In the genomic region with DNA sequence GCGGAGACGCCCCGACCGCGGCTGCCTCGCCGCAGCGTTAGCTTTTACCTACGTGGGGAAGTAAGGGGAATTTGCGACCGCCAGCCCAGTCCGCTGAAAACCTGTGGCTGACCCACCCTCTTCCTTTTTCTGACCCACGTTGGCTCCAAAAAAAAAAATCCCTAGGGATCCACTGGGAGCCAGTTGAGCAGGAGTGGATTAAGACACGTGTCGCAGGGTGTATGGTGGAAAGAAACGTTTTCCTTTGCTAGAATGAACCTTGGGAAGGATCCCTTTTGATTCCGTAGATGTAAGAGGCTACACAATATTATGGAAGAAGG, we compare ENCODE assay signal across 8 cellular contexts. TPM values are rescaled to one million over a fixed set of nuclear protein-coding genes. Genes with fewer than 3 reads are reported as not detected.
DNase-seq lines count a peak whose midpoint lies in the region; ATAC-seq lines count a peak whose summit lies in the region.

No MANE protein-coding gene starts in this region.

- no peaks in the 10 kb centered on the region for H3K9me3 Mint-ChIP-seq in activated CD4-positive, alpha-beta memory T cell treated with anti-CD3 and anti-CD28 coated beads, Interleukin-2, amount 10 ng/mL, durations not matched to agents 7 days and 5 days

- POLR2A ChIA-PET in activated CD4-positive, alpha-beta memory T cell treated with anti-CD3 and anti-CD28 coated beads, Interleukin-2, amount 10 ng/mL, durations not matched to agents 7 days and 5 days (lab: Charles Lee), result interaction anchor here (0.6 to 1.5 kb wide), 4 partner anchors 10 to 33 kb away, joined by 3 to 5 read pairs (median 4); no protein-coding TSS in a partner anchor

- no peaks in the 10 kb centered on the region for H3K27me3 ChIP-seq in skeletal muscle tissue (ENCODE audit: control insufficient read depth in 3 of 3, insufficient read depth in 3 of 3, low read length in 3 of 3)

- no peaks in the 10 kb centered on the region for H3K9me3 ChIP-seq in skeletal muscle tissue (ENCODE audit: control insufficient read depth in 3 of 3, low read length in 3 of 3)

- peak; percentile 84 for DNase-seq in COLO829 (ENCODE audit: low spot score)
- no peak for DNase-seq in activated CD4-positive, alpha-beta memory T cell treated with anti-CD3 and anti-CD28 coated beads, Interleukin-2, amount 10 ng/mL, durations not matched to agents 7 days and 5 days
- DNase-seq in left ventricle myocardium superior, result no peak
- DNase-seq in NCI-H526 treated with DMSO at 0.1 percent for 48 hours (lab: John Stamatoyannopoulos, UW), result no peak

- peak overlapping the region; percentile 95 for H3K27ac ChIP-seq in skeletal muscle tissue (ENCODE audit: low read depth, low read length)

- no peaks in the 10 kb centered on the region for H3K27me3 Mint-ChIP-seq in activated CD4-positive, alpha-beta memory T cell treated with anti-CD3 and anti-CD28 coated beads, Interleukin-2, amount 10 ng/mL, durations not matched to agents 7 days and 5 days

- H3K36me3 ChIP-seq in skeletal muscle tissue (ENCODE audit: control insufficient read depth in 3 of 3, insufficient read depth in 3 of 3, low read length in 3 of 3), result peaks cover 0 to 3% (median 0%) of the 10 kb centered on the region in 3 donors

- CTCF ChIA-PET in activated CD4-positive, alpha-beta memory T cell treated with anti-CD3 and anti-CD28 coated beads, Interleukin-2, amount 10 ng/mL, durations not matched to agents 7 days and 5 days (lab: Charles Lee), result interaction anchor here (0.7 to 1.4 kb wide), 4 partner anchors 15 to 235 kb away, joined by 3 to 6 read pairs (median 4); a partner anchor contains a TSS

- H3K27ac Mint-ChIP-seq in activated CD4-positive, alpha-beta memory T cell treated with anti-CD3 and anti-CD28 coated beads, Interleukin-2, amount 10 ng/mL, durations not matched to agents 7 days and 5 days, result peak overlapping the region; percentile 89

- H3K4me1 ChIP-seq in skeletal muscle tissue (ENCODE audit: control insufficient read depth in 3 of 3, insufficient read depth in 3 of 3, low read length in 3 of 3), result peaks cover 22 to 38% (median 27%) of the 10 kb centered on the region in 3 donors

- H3K4me3 ChIP-seq in skeletal muscle tissue (ENCODE audit: low read length in 3 of 3), result peak overlapping the region; percentile 92 to 100 (median 100)

- intact Hi-C loops in left ventricle myocardium superior (cut with micrococcal nuclease), result no loop called here

- H3K9ac ChIP-seq in skeletal muscle tissue (ENCODE audit: low read depth in 1 of 3, low read length in 3 of 3), result peak overlapping the region; percentile 92 to 99 (median 98)

- H3K36me3 Mint-ChIP-seq in activated CD4-positive, alpha-beta memory T cell treated with anti-CD3 and anti-CD28 coated beads, Interleukin-2, amount 10 ng/mL, durations not matched to agents 7 days and 5 days (ENCODE audit: low read depth), result peaks cover 23% of the 10 kb centered on the region

- ATAC-seq in HG03378 (IDR thresholded peaks at IDR 0.05; ENCODE audit: unreplicated experiment) (peak; percentile 5), left ventricle myocardium superior (peak; percentile 33), HG02884 (IDR thresholded peaks at IDR 0.05; ENCODE audit: unreplicated experiment) (no peak), GM18861 (IDR thresholded peaks at IDR 0.05; ENCODE audit: unreplicated experiment) (no peak)

- H3K4me1 Mint-ChIP-seq in activated CD4-positive, alpha-beta memory T cell treated with anti-CD3 and anti-CD28 coated beads, Interleukin-2, amount 10 ng/mL, durations not matched to agents 7 days and 5 days, result peaks cover 43% of the 10 kb centered on the region

- H3K4me3 Mint-ChIP-seq in activated CD4-positive, alpha-beta memory T cell treated with anti-CD3 and anti-CD28 coated beads, Interleukin-2, amount 10 ng/mL, durations not matched to agents 7 days and 5 days, result peak overlapping the region; percentile 97

RNA-seq across cellular contexts. Expression of a gene that starts 0.6 kb away (rescaled TPM):
- 10 to 100 TPM; 73.3 to 74.9 TPM for total RNA-seq in activated CD4-positive, alpha-beta memory T cell treated with anti-CD3 and anti-CD28 coated beads, Interleukin-2, amount 10 ng/mL, durations not matched to agents 7 days and 5 days
- 99.0 TPM for total RNA-seq in left ventricle myocardium superior
- 35.0 TPM for total RNA-seq in skeletal muscle tissue

RNA-seq across cellular contexts. Expression of a gene that starts 29.9 kb away (rescaled TPM):
- total RNA-seq in activated CD4-positive, alpha-beta memory T cell treated with anti-CD3 and anti-CD28 coated beads, Interleukin-2, amount 10 ng/mL, durations not matched to agents 7 days and 5 days, result 10 to 100 TPM; 21.1 to 24.0 TPM
- total RNA-seq in left ventricle myocardium superior (1.9 TPM), skeletal muscle tissue (4.2 TPM)

RNA-seq across cellular contexts. Expression of a gene that starts 50.1 kb away (rescaled TPM):
- not detected for total RNA-seq in activated CD4-positive, alpha-beta memory T cell treated with anti-CD3 and anti-CD28 coated beads, Interleukin-2, amount 10 ng/mL, durations not matched to agents 7 days and 5 days
- total RNA-seq in left ventricle myocardium superior (not detected), skeletal muscle tissue (not detected)

Comparison
In these comparisons a context has a peak if more than half of its experiments do, and no peak if none do; other contexts are left out.
1. ATAC-seq: peak in HG03378 (single experiment) and left ventricle myocardium superior (single experiment); none in HG02884 (single experiment) and GM18861 (single experiment).